Comparison of ENCODE assay signal across 20 cellular contexts in the genomic region with DNA sequence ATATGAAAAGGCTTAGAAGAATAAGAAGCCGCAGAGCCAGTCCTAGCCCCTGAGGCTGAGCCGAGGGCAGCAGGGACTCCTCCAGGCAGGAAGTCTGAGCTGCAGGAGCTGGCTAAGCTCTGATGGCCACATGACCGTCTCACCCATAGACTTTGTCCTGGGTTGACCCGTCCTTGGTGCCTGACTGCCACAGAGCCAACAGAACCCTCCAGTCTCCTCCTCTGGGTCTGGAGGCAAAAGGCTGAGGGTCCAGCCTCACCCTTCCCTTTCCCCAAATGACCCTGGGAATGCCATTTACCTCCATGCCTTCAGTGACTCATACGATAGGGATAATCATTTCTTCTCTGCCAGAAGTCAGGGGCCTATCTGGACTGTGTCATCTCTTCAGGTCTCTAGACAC. TPM values are rescaled to one million over a fixed set of nuclear protein-coding genes. Genes with fewer than 3 reads are reported as not detected.
"Had no signal": no experiment of that assay in that cellular context is flagged by ENCODE, and none has a peak within 500 bp of the region (broad histone marks: within the 10 kb centered on the region; RNA-seq: fewer than 3 reads in every experiment).

No MANE protein-coding gene starts in this region.

- H3K4me1 ChIP-seq: breast epithelium, spleen, suprapubic skin had no signal

- H3K36me3 ChIP-seq: breast epithelium, neutrophil, spleen, suprapubic skin, upper lobe of left lung had no signal

- H3K27me3 ChIP-seq: breast epithelium, neutrophil, upper lobe of left lung had no signal

- H3K9me3 Mint-ChIP-seq: activated CD4-positive, alpha-beta T cell treated with anti-CD3 and anti-CD28 coated beads, Interleukin-2, amount 10 ng/mL, durations not matched to agents 7 days and 5 days; activated naive CD8-positive, alpha-beta T cell treated with anti-CD3 and anti-CD28 coated beads, Interleukin-2, amount 50 U/mL, for 24 hours; effector memory CD8-positive, alpha-beta T cell; naive thymus-derived CD8-positive, alpha-beta T cell; stimulated activated naive CD8-positive, alpha-beta T cell treated with anti-CD3 and anti-CD28 coated beads, Interleukin-15, Interleukin-2, amounts not matched to agents 100 ng/mL and 50 ng/mL, for 24 hours had no signal

- H3K9me3 ChIP-seq: breast epithelium, neutrophil, spleen, suprapubic skin, upper lobe of left lung had no signal

- H3K27ac ChIP-seq: breast epithelium, neutrophil, suprapubic skin, upper lobe of left lung had no signal

- H3K4me3 ChIP-seq: breast epithelium, spleen, suprapubic skin, upper lobe of left lung had no signal

- H3K27ac Mint-ChIP-seq: activated CD4-positive, alpha-beta T cell treated with anti-CD3 and anti-CD28 coated beads, Interleukin-2, amount 10 ng/mL, durations not matched to agents 7 days and 5 days; activated naive CD8-positive, alpha-beta T cell treated with anti-CD3 and anti-CD28 coated beads, Interleukin-2, amount 50 U/mL, for 24 hours; effector memory CD8-positive, alpha-beta T cell; stimulated activated naive CD8-positive, alpha-beta T cell treated with anti-CD3 and anti-CD28 coated beads, Interleukin-15, Interleukin-2, amounts not matched to agents 100 ng/mL and 50 ng/mL, for 24 hours had no signal

- DNase-seq: activated CD4-positive, alpha-beta T cell treated with anti-CD3 and anti-CD28 coated beads, Interleukin-2, amount 10 ng/mL, durations not matched to agents 7 days and 5 days; activated naive CD4-positive, alpha-beta T cell; activated naive CD8-positive, alpha-beta T cell treated with anti-CD3 and anti-CD28 coated beads, Interleukin-2, amount 50 U/mL, for 24 hours; dermis blood vessel endothelial cell; effector memory CD8-positive, alpha-beta T cell; foreskin melanocyte; left cardiac atrium; naive thymus-derived CD8-positive, alpha-beta T cell; spleen; SW 1271; upper lobe of left lung had no signal

- H3K4me3 Mint-ChIP-seq: activated CD4-positive, alpha-beta T cell treated with anti-CD3 and anti-CD28 coated beads, Interleukin-2, amount 10 ng/mL, durations not matched to agents 7 days and 5 days; activated naive CD8-positive, alpha-beta T cell treated with anti-CD3 and anti-CD28 coated beads, Interleukin-2, amount 50 U/mL, for 24 hours; effector memory CD8-positive, alpha-beta T cell; naive thymus-derived CD8-positive, alpha-beta T cell; stimulated activated naive CD8-positive, alpha-beta T cell treated with anti-CD3 and anti-CD28 coated beads, Interleukin-15, Interleukin-2, amounts not matched to agents 100 ng/mL and 50 ng/mL, for 24 hours had no signal

- ATAC-seq: activated naive CD8-positive, alpha-beta T cell treated with anti-CD3 and anti-CD28 coated beads, Interleukin-2, amount 50 U/mL, for 24 hours; effector memory CD8-positive, alpha-beta T cell; naive thymus-derived CD8-positive, alpha-beta T cell had no signal

- H3K4me1 Mint-ChIP-seq: activated CD4-positive, alpha-beta T cell treated with anti-CD3 and anti-CD28 coated beads, Interleukin-2, amount 10 ng/mL, durations not matched to agents 7 days and 5 days; activated naive CD8-positive, alpha-beta T cell treated with anti-CD3 and anti-CD28 coated beads, Interleukin-2, amount 50 U/mL, for 24 hours had no signal

- H3K36me3 Mint-ChIP-seq: naive thymus-derived CD8-positive, alpha-beta T cell had no signal

RNA-seq across cellular contexts. Expression of a gene that starts 1.5 kb away (rescaled TPM):
- total RNA-seq: activated CD4-positive, alpha-beta T cell treated with anti-CD3 and anti-CD28 coated beads, Interleukin-2, amount 10 ng/mL, durations not matched to agents 7 days and 5 days; activated CD8-positive, alpha-beta memory T cell treated with anti-CD3 and anti-CD28 coated beads for 36 hours; aorta; dermis blood vessel endothelial cell; left cardiac atrium; lung microvascular endothelial cell; mononuclear cell; naive thymus-derived CD8-positive, alpha-beta T cell; spleen; upper lobe of left lung had no signal
- polyA plus RNA-seq: aorta; naive thymus-derived CD8-positive, alpha-beta T cell; spleen had no signal

RNA-seq across cellular contexts. Expression of a gene that starts 22.2 kb away (rescaled TPM):
- total RNA-seq: activated CD8-positive, alpha-beta memory T cell treated with anti-CD3 and anti-CD28 coated beads for 36 hours; aorta; breast epithelium; cerebellum; dermis blood vessel endothelial cell; left cardiac atrium; lung microvascular endothelial cell; spleen; upper lobe of left lung had no signal
- polyA plus RNA-seq: aorta; naive thymus-derived CD8-positive, alpha-beta T cell; spleen had no signal

RNA-seq across cellular contexts. Expression of a gene that starts 31.3 kb away (rescaled TPM):
- total RNA-seq: activated CD4-positive, alpha-beta T cell treated with anti-CD3 and anti-CD28 coated beads, Interleukin-2, amount 10 ng/mL, durations not matched to agents 7 days and 5 days; activated CD8-positive, alpha-beta memory T cell treated with anti-CD3 and anti-CD28 coated beads for 36 hours; lung microvascular endothelial cell; naive thymus-derived CD8-positive, alpha-beta T cell had no signal
- polyA plus RNA-seq: naive thymus-derived CD8-positive, alpha-beta T cell had no signal

RNA-seq across cellular contexts. Expression of a gene that starts 49.8 kb away (rescaled TPM):
- total RNA-seq: activated CD8-positive, alpha-beta memory T cell treated with anti-CD3 and anti-CD28 coated beads for 36 hours; aorta; breast epithelium; cerebellum; dermis blood vessel endothelial cell; left cardiac atrium; lung microvascular endothelial cell had no signal

RNA-seq across cellular contexts. Expression of a gene that starts 58.4 kb away (rescaled TPM):
- total RNA-seq: activated CD4-positive, alpha-beta T cell treated with anti-CD3 and anti-CD28 coated beads, Interleukin-2, amount 10 ng/mL, durations not matched to agents 7 days and 5 days; activated CD8-positive, alpha-beta memory T cell treated with anti-CD3 and anti-CD28 coated beads for 36 hours; aorta; cerebellum; lung microvascular endothelial cell; mononuclear cell; naive thymus-derived CD8-positive, alpha-beta T cell; spleen had no signal
- polyA plus RNA-seq: naive thymus-derived CD8-positive, alpha-beta T cell had no signal
